ENCODE assay signal across 9 cellular contexts in the genomic region with DNA sequence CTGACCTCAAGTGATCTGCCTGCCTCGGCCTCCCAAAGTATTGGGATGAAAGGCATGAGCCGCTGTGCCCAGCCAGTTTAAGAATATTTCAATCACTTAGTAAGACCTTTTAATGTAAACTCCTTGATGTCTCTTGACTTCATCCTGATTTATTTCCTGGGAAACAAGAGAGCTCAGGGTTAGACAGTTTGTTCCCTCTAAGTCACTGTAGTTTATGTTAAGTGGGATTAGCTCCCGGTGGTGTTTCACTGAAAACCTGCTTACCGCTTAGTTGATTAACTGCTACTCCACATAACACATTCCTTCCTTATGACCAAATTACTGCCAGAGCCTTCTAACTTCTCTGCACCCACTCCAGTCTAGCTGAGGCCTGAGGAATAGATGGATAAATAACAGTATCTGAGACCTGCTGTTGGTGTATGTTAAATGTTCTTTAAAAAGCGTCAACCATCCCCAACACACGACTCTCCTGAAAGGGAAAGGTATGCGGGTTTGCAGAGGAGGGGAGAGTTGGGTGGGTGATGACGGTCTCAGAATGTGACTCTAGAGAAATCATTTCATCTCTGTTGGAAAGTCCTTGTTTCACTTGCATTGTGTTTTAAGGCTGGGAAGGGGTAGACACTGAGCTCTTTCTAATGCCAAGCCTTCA. TPM values are rescaled to one million over a fixed set of nuclear protein-coding genes. Genes with fewer than 3 reads are reported as not detected.
DNase-seq lines count a peak whose midpoint lies in the region; ATAC-seq and TF ChIP-seq lines count a peak whose summit lies in the region.
"Had no signal": no experiment of that assay in that cellular context is flagged by ENCODE, and none has a peak within 500 bp of the region (broad histone marks: within the 10 kb centered on the region; RNA-seq: fewer than 3 reads in every experiment).

No MANE protein-coding gene starts in this region.

- no peaks in the 10 kb centered on the region for H3K9me3 ChIP-seq in Peyer's patch
- no peaks in the 10 kb centered on the region for H3K9me3 ChIP-seq in fibroblast of lung (ENCODE audit: control insufficient read depth, insufficient read depth, low read depth, low read length)

- H3K79me2 ChIP-seq in fibroblast of lung (ENCODE audit: control insufficient read depth, insufficient read depth, low read length) = peaks cover 73% of the 10 kb centered on the region

- H3K4me1 ChIP-seq in Peyer's patch (peaks cover 0 to 61% (median 9%) of the 10 kb centered on the region in 4 donors), fibroblast of lung (ENCODE audit: control insufficient read depth, extremely low read depth, insufficient read depth, low read length) (peaks cover 32% of the 10 kb centered on the region)

- peak overlapping the region; percentile 21 to 84 (median 70) for H3K27ac ChIP-seq in Peyer's patch
- H3K27ac ChIP-seq in fibroblast of lung (ENCODE audit: insufficient read depth, low read length) = peak overlapping the region; percentile 89
- H3K27ac ChIP-seq: KMS-11 had no signal

- no peak overlapping the region for H3K27ac Mint-ChIP-seq in naive thymus-derived CD8-positive, alpha-beta T cell
- no peak overlapping the region for H3K27ac Mint-ChIP-seq in stimulated activated memory B cell treated with anti-CD40 and anti-IgM and Interleukin-4, amounts not matched to agents 10 μg/mL and 1 μg/mL and 100 μg/mL, for 72 hours

- POLR2A ChIA-PET in naive thymus-derived CD8-positive, alpha-beta T cell (lab: Charles Lee) = no interaction called here

- no peak for TF ChIP-seq CTCF in Peyer's patch (IDR thresholded peaks at IDR 0.05)
- TF ChIP-seq CTCF in fibroblast of lung (conservative IDR thresholded peaks at IDR 0.05 in 1 of 2, IDR thresholded peaks at IDR 0.05 in 1 of 2; ENCODE audit: low read depth in 1 of 2, low read length in 2 of 2) = no peak

- TF ChIP-seq POLR2A in Peyer's patch (IDR thresholded peaks at IDR 0.05) = no peak

- H3K4me3 Mint-ChIP-seq in naive thymus-derived CD8-positive, alpha-beta T cell = no peak overlapping the region
- H3K4me3 Mint-ChIP-seq in stimulated activated memory B cell treated with anti-CD40 and anti-IgM and Interleukin-4, amounts not matched to agents 10 μg/mL and 1 μg/mL and 100 μg/mL, for 72 hours = no peak overlapping the region

- H3K9me3 Mint-ChIP-seq in naive thymus-derived CD8-positive, alpha-beta T cell = no peaks in the 10 kb centered on the region
- no peaks in the 10 kb centered on the region for H3K9me3 Mint-ChIP-seq in stimulated activated memory B cell treated with anti-CD40 and anti-IgM and Interleukin-4, amounts not matched to agents 10 μg/mL and 1 μg/mL and 100 μg/mL, for 72 hours

- no peak overlapping the region for H2AFZ ChIP-seq in fibroblast of lung (ENCODE audit: low read length)

- H3K36me3 Mint-ChIP-seq in naive thymus-derived CD8-positive, alpha-beta T cell = peaks cover 0 to 7% (median 2%) of the 10 kb centered on the region in 3 donors
- peaks cover 16% of the 10 kb centered on the region for H3K36me3 Mint-ChIP-seq in stimulated activated memory B cell treated with anti-CD40 and anti-IgM and Interleukin-4, amounts not matched to agents 10 μg/mL and 1 μg/mL and 100 μg/mL, for 72 hours

- peak overlapping the region; percentile 48 for H3K9ac ChIP-seq in fibroblast of lung (ENCODE audit: insufficient read depth, low read length)
- H3K9ac ChIP-seq: KMS-11 had no signal

- H3K36me3 ChIP-seq in Peyer's patch (no peaks in the 10 kb centered on the region), fibroblast of lung (ENCODE audit: control insufficient read depth, insufficient read depth, low read length) (no peaks in the 10 kb centered on the region)

- peak overlapping the region; percentile 49 for H3K4me2 ChIP-seq in fibroblast of lung (ENCODE audit: extremely low read depth, insufficient read depth, low read length)
- H3K4me2 ChIP-seq: KMS-11 had no signal

- ATAC-seq in naive thymus-derived CD8-positive, alpha-beta T cell = no peak
- no peak for ATAC-seq in GM21619 (IDR thresholded peaks at IDR 0.05; ENCODE audit: unreplicated experiment)
- no peak for ATAC-seq in stimulated activated memory B cell treated with anti-CD40 and anti-IgM and Interleukin-4, amounts not matched to agents 10 μg/mL and 1 μg/mL and 100 μg/mL, for 72 hours

- H3K27me3 Mint-ChIP-seq in naive thymus-derived CD8-positive, alpha-beta T cell = no peaks in the 10 kb centered on the region
- H3K27me3 Mint-ChIP-seq in stimulated activated memory B cell treated with anti-CD40 and anti-IgM and Interleukin-4, amounts not matched to agents 10 μg/mL and 1 μg/mL and 100 μg/mL, for 72 hours = no peaks in the 10 kb centered on the region

- no peak overlapping the region for H3K4me3 ChIP-seq in Peyer's patch
- H3K4me3 ChIP-seq in fibroblast of lung (replicated peaks in 1 of 4; ENCODE audit: control extremely low read depth in 1 of 4, insufficient read depth in 1 of 4, low read depth in 3 of 4, low read length in 4 of 4) = peak overlapping the region in 1 of 4 experiments; percentile 26

- peaks cover 0 to 12% (median 7%) of the 10 kb centered on the region in 4 donors for H3K4me1 Mint-ChIP-seq in naive thymus-derived CD8-positive, alpha-beta T cell
- H3K4me1 Mint-ChIP-seq in stimulated activated memory B cell treated with anti-CD40 and anti-IgM and Interleukin-4, amounts not matched to agents 10 μg/mL and 1 μg/mL and 100 μg/mL, for 72 hours = peaks cover under 1% of the 10 kb centered on the region

- H4K20me1 ChIP-seq in fibroblast of lung (ENCODE audit: control insufficient read depth, extremely low read depth, insufficient read depth, low read length) = no peaks in the 10 kb centered on the region

- DNase-seq in EH (ENCODE audit: low read depth) = peak; percentile 90
- DNase-seq in Peyer's patch = no peak
- DNase-seq in fibroblast of lung (ENCODE audit: low read depth in 2 of 2) = peak; percentile 96 to 97
- DNase-seq in renal cortical epithelial cell (ENCODE audit: low read depth) = peak; percentile 94
- DNase-seq in foreskin melanocyte = no peak
- no peak for DNase-seq in naive thymus-derived CD8-positive, alpha-beta T cell

- H3K27me3 ChIP-seq in Peyer's patch (no peaks in the 10 kb centered on the region), fibroblast of lung (ENCODE audit: control insufficient read depth, insufficient read depth, low read length) (no peaks in the 10 kb centered on the region)

RNA-seq across cellular contexts. Expression of a gene that starts 48.7 kb away (rescaled TPM):
- 10 to 100 TPM; 20.6 to 42.7 (median 33.6) TPM for total RNA-seq in Peyer's patch
- total RNA-seq in fibroblast of lung = 12.6 and 39.3 TPM in 2 replicates
- 57.9 and 63.7 TPM in 2 replicates for polyA plus RNA-seq in fibroblast of lung
- polyA plus RNA-seq in fibroblast of lung (2012) = 37.1 and 49.5 TPM in 2 replicates
- polyA minus RNA-seq in fibroblast of lung (ENCODE audit: low replicate concordance) = 96.9 and 155 TPM in 2 replicates
- 17.0 and 30.1 TPM in 2 replicates for total RNA-seq in renal cortical epithelial cell
- 10 to 100 TPM in 1 of 2 experiments, 1 to 10 TPM in 1; 9.1 to 12.8 TPM for total RNA-seq in naive thymus-derived CD8-positive, alpha-beta T cell
- 1 to 10 TPM; 5.2 to 9.0 (median 5.5) TPM for polyA plus RNA-seq in naive thymus-derived CD8-positive, alpha-beta T cell

Comparison
In these comparisons a context has a peak if more than half of its experiments do, and no peak if none do; other contexts are left out.
1. DNase-seq: peak in EH (single experiment), fibroblast of lung (2 of 2) and renal cortical epithelial cell (single experiment); none in Peyer's patch (0 of 3), foreskin melanocyte (single experiment) and naive thymus-derived CD8-positive, alpha-beta T cell (0 of 10).